Comparison of ENCODE assay signal across 14 cellular contexts in the genomic region with DNA sequence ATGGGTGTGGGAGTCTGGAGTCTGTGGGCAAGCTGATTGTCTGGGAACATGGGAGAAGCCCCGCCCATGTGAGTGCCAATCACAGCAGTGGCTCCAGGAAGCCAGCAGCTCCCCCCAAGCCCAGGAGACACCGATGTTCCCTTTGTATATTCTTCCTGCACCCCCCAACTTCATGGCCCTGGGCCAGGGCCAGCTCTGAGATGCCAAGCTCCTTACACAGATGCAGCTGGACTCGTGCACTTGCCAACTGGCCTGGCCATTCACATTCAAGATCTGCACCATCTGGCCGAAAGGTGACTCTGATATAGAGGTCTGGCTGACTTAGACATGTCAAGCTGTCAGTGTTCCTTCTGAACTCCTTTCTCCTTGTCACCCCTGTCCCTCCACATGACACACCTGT. TPM values are rescaled to one million over a fixed set of nuclear protein-coding genes. Genes with fewer than 3 reads are reported as not detected.
DNase-seq lines count a peak whose midpoint lies in the region; ATAC-seq and TF ChIP-seq lines count a peak whose summit lies in the region.
"Had no signal": no experiment of that assay in that cellular context is flagged by ENCODE, and none has a peak within 500 bp of the region (broad histone marks: within the 10 kb centered on the region; RNA-seq: fewer than 3 reads in every experiment).

No MANE protein-coding gene starts in this region.

- H3F3A ChIP-seq in SK-N-SH (replicated peaks; ENCODE audit: insufficient read depth): no peaks in the 10 kb centered on the region

- no TSS peak for BruUV-seq in HCT116 (replicated peaks; lab: Mats Ljungman, UMichigan)

- intact Hi-C loops in HCT116 (cut with micrococcal nuclease): no loop called here

- no peak for TF ChIP-seq EP300 in SK-N-SH (IDR thresholded peaks at IDR 0.05; ENCODE audit: borderline replicate concordance in 1 of 2, low read depth in 1 of 2, low read length in 1 of 2)

- TF ChIP-seq RAD21 in HCT116 (IDR thresholded peaks at IDR 0.05; ENCODE audit: low read depth): no peak
- TF ChIP-seq RAD21 in SK-N-SH (IDR thresholded peaks at IDR 0.05; ENCODE audit: low read length): no peak

- H2AFZ ChIP-seq in HCT116 (ENCODE audit: low read depth, low read length, poor library complexity, severe bottlenecking) (no peak overlapping the region), SK-N-SH (ENCODE audit: low read depth) (no peak overlapping the region)

- H3K4me1 ChIP-seq in HCT116 (ENCODE audit: control insufficient read depth in 1 of 2, insufficient read depth in 2 of 2, low read length in 2 of 2) (no peaks in the 10 kb centered on the region), SK-N-SH (ENCODE audit: control insufficient read depth in 1 of 2, insufficient read depth in 2 of 2, low read depth in 1 of 2, low read length in 1 of 2) (peaks cover 0 to 11% of the 10 kb centered on the region in 2 experiments; a peak in 1 of 4 replicates)

- RAD21 ChIA-PET in HCT116 (lab: Charles Lee; ENCODE audit: low non-redundant PET in 1 of 2, low total read pairs in 2 of 2, uncharacterized antibody in 2 of 2, unreplicated experiment in 2 of 2): no interaction called here

- 42% methylated on average over 4 of the region's 4 CpGs for WGBS in SK-N-SH (ENCODE audit: low lambda C conversion rate)

- ATAC-seq in HCT116 (peak; percentile 34; the same call in 1 of the 2 replicates), left lobe of liver (no peak)

- no peaks in the 10 kb centered on the region for H3K27me3 ChIP-seq in HCT116 (ENCODE audit: insufficient read depth, low read length)
- 0 out of 2 replicates have a peak, but pooled peaks cover 7% of the 10 kb centered on the region for H3K27me3 ChIP-seq in SK-N-SH (ENCODE audit: insufficient read depth)

- CTCF ChIA-PET in HCT116 (lab: Charles Lee) (no interaction called here), SK-N-SH (lab: Yijun Ruan, JAX) (interaction anchor here (0.9 to 1.9 kb wide), 5 partner anchors 9 to 171 kb away, joined by 3 to 12 read pairs (median 5); no protein-coding TSS in a partner anchor)

- H3K36me3 ChIP-seq in HCT116 (ENCODE audit: control insufficient read depth in 1 of 2, insufficient read depth in 2 of 2, low read length in 2 of 2) (no peaks in the 10 kb centered on the region), SK-N-SH (replicated peaks in 1 of 2; ENCODE audit: control insufficient read depth in 1 of 2, insufficient read depth in 2 of 2, low read length in 1 of 2) (no peaks in the 10 kb centered on the region)

- H3K27ac ChIP-seq in HCT116 (ENCODE audit: low read depth, low read length) (no peak overlapping the region), SK-N-SH (ENCODE audit: low read depth in 2 of 2, low read length in 1 of 2) (no peak overlapping the region)

- no peak overlapping the region for H3K9ac ChIP-seq in HCT116 (ENCODE audit: low read length)
- H3K9ac ChIP-seq in SK-N-SH: no peak overlapping the region

- H4K20me1 ChIP-seq in HCT116 (ENCODE audit: insufficient read depth) (no peaks in the 10 kb centered on the region), SK-N-SH (ENCODE audit: insufficient read depth) (no peaks in the 10 kb centered on the region)

- H3K9me3 ChIP-seq in HCT116 (ENCODE audit: control insufficient read depth in 1 of 2, insufficient read depth in 1 of 2, low read depth in 1 of 2, low read length in 2 of 2) (no peaks in the 10 kb centered on the region; a peak in 1 of 4 replicates), SK-N-SH (no peaks in the 10 kb centered on the region)

- no peak for DNase-seq in HCT116 (ENCODE audit: low read depth, low spot score)
- peak; percentile 63 for DNase-seq in NCI-H2196 (lab: John Stamatoyannopoulos, UW; ENCODE audit: unreplicated experiment)
- no peak for DNase-seq in SK-N-SH
- peak; percentile 22 for DNase-seq in pons (ENCODE audit: low spot score)
- DNase-seq in left lobe of liver (ENCODE audit: low spot score): no peak
- DNase-seq in NCI-H2081 (lab: John Stamatoyannopoulos, UW): no peak
- no peak for DNase-seq in GM19238 (ENCODE audit: insufficient read length, low spot score)
- DNase-seq: CD8-positive, alpha-beta memory T cell; EL; H7; RPMI8226; SW 1271 had no signal

- TF ChIP-seq CTCF in HCT116 (IDR thresholded peaks at IDR 0.05 in 2 of 3, conservative IDR thresholded peaks at IDR 0.05 in 1 of 3; ENCODE audit: borderline replicate concordance in 1 of 3, insufficient read depth in 1 of 3, low read depth in 2 of 3, low read length in 2 of 3) (no peak), SK-N-SH (IDR thresholded peaks at IDR 0.05) (no peak)

- POLR2A ChIA-PET in HCT116 (lab: Charles Lee) (no interaction called here), SK-N-SH (lab: Yijun Ruan, JAX) (no interaction called here)

- H3K9me2 ChIP-seq in HCT116 (ENCODE audit: insufficient read depth): no peaks in the 10 kb centered on the region
- H3K9me2 ChIP-seq in SK-N-SH: no peaks in the 10 kb centered on the region

- H3K4me3 ChIP-seq in HCT116 (replicated peaks in 1 of 2; ENCODE audit: low read depth in 1 of 2, low read length in 2 of 2) (no peak overlapping the region), SK-N-SH (ENCODE audit: low read depth in 2 of 2, low read length in 1 of 2) (no peak overlapping the region)

- no peak for TF ChIP-seq POLR2A in HCT116 (IDR thresholded peaks at IDR 0.05; ENCODE audit: borderline replicate concordance, extremely low read depth, insufficient read depth, insufficient read length)

- H3K4me2 ChIP-seq in HCT116 (ENCODE audit: low read length) (no peak overlapping the region), SK-N-SH (no peak overlapping the region)

- H3K79me2 ChIP-seq in HCT116 (ENCODE audit: insufficient read depth, low read length) (no peaks in the 10 kb centered on the region), SK-N-SH (ENCODE audit: insufficient read depth) (no peaks in the 10 kb centered on the region)

TF ChIP-seq in HCT116, 20 proteins besides CTCF, POLR2A, EP300 and RAD21:
- TF ChIP-seq, protein P1, sequence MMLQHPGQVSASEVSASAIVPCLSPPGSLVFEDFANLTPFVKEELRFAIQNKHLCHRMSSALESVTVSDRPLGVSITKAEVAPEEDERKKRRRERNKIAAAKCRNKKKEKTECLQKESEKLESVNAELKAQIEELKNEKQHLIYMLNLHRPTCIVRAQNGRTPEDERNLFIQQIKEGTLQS (IDR thresholded peaks at IDR 0.05): no peak
- TF ChIP-seq ZNF274 (IDR thresholded peaks at IDR 0.05; ENCODE audit: low read depth, low read length) (no peak), ELF1 (IDR thresholded peaks at IDR 0.05; ENCODE audit: borderline replicate concordance, low read depth) (no peak)
- TF ChIP-seq, protein P2, sequence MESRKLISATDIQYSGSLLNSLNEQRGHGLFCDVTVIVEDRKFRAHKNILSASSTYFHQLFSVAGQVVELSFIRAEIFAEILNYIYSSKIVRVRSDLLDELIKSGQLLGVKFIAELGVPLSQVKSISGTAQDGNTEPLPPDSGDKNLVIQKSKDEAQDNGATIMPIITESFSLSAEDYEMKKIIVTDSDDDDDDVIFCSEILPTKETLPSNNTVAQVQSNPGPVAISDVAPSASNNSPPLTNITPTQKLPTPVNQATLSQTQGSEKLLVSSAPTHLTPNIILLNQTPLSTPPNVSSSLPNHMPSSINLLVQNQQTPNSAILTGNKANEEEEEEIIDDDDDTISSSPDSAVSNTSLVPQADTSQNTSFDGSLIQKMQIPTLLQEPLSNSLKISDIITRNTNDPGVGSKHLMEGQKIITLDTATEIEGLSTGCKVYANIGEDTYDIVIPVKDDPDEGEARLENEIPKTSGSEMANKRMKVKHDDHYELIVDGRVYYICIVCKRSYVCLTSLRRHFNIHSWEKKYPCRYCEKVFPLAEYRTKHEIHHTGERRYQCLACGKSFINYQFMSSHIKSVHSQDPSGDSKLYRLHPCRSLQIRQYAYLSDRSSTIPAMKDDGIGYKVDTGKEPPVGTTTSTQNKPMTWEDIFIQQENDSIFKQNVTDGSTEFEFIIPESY (IDR thresholded peaks at IDR 0.05; ENCODE audit: extremely low read depth, insufficient replicate concordance, low read length): no peak
TF ChIP-seq in HCT116: peak in this region for 0.

TF ChIP-seq in SK-N-SH, 30 proteins besides CTCF, POLR2A, EP300 and RAD21:
- TF ChIP-seq TCF12 (IDR thresholded peaks at IDR 0.05): peak; percentile 51
- no peak for TF ChIP-seq MEF2A (IDR thresholded peaks at IDR 0.05; ENCODE audit: borderline replicate concordance, low read depth)
- TF ChIP-seq, protein P3, sequence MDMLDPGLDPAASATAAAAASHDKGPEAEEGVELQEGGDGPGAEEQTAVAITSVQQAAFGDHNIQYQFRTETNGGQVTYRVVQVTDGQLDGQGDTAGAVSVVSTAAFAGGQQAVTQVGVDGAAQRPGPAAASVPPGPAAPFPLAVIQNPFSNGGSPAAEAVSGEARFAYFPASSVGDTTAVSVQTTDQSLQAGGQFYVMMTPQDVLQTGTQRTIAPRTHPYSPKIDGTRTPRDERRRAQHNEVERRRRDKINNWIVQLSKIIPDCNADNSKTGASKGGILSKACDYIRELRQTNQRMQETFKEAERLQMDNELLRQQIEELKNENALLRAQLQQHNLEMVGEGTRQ (IDR thresholded peaks at IDR 0.05; ENCODE audit: borderline replicate concordance, low read depth, low read length): no peak
- TF ChIP-seq, protein P4, sequence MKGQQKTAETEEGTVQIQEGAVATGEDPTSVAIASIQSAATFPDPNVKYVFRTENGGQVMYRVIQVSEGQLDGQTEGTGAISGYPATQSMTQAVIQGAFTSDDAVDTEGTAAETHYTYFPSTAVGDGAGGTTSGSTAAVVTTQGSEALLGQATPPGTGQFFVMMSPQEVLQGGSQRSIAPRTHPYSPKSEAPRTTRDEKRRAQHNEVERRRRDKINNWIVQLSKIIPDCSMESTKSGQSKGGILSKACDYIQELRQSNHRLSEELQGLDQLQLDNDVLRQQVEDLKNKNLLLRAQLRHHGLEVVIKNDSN (IDR thresholded peaks at IDR 0.05; ENCODE audit: borderline replicate concordance, low read depth): no peak
- no peak for TF ChIP-seq POLR2AphosphoS5 (IDR thresholded peaks at IDR 0.05; ENCODE audit: low read depth, low read length)
- no peak for TF ChIP-seq TAF1 (IDR thresholded peaks at IDR 0.05; ENCODE audit: borderline replicate concordance, low read depth, low read length)
- no peak for TF ChIP-seq GATA2 (CRISPR knock-in tag; IDR thresholded peaks at IDR 0.05)
- 0 out of 2 replicates have a peak, but pooled peaks have one; percentile 28 for TF ChIP-seq NFIC (IDR thresholded peaks at IDR 0.05; ENCODE audit: borderline replicate concordance)
- no peak for TF ChIP-seq RXRA (IDR thresholded peaks at IDR 0.05; ENCODE audit: borderline replicate concordance, low read depth)
- TF ChIP-seq SMC3 (IDR thresholded peaks at IDR 0.05; ENCODE audit: low read depth, low read length): no peak
- no peak for TF ChIP-seq MXI1 (IDR thresholded peaks at IDR 0.05; ENCODE audit: low read depth, low read length)

RNA-seq across cellular contexts. Expression of a gene that starts 50.5 kb away (rescaled TPM):
- total RNA-seq in HCT116 (2021; ENCODE audit: unreplicated experiment) (not detected), left lobe of liver (not detected)
- polyA plus RNA-seq in HCT116 (2012): not detected in 2 replicates
- polyA plus RNA-seq in SK-N-SH (2012; rRNA removed): 0.10 and 0.23 TPM in 2 replicates
- polyA plus RNA-seq in SK-N-SH (2012; cell fraction: cytosol; rRNA removed): 0.05 TPM in 1 of 2 replicates, not detected in the other
- 0.07 and 0.11 TPM in 2 replicates for polyA plus RNA-seq in SK-N-SH (2012; cell fraction: nucleus; rRNA removed)
- total RNA-seq: CD8-positive, alpha-beta memory T cell; HT1080 had no signal
- polyA plus RNA-seq: BJ; CD8-positive, alpha-beta memory T cell had no signal

Comparison
In these comparisons a context has a peak if more than half of its experiments do, and no peak if none do; other contexts are left out.
1. DNase-seq: peak in NCI-H2196 (single experiment) and pons (single experiment); none in HCT116 (single experiment), SK-N-SH (single experiment), left lobe of liver (single experiment), NCI-H2081 (0 of 2) and GM19238 (single experiment).